Comparison of ENCODE assay signal across 8 cellular contexts in genomic region chr20:38460040-38460623, GRCh38. TPM values are rescaled to one million over a fixed set of nuclear protein-coding genes. Genes with fewer than 3 reads are reported as not detected.
A peak's percentile ranks its signal among the peaks of the same experiment; 100 is the strongest.
DNase-seq lines count a peak whose midpoint lies in the region; ATAC-seq and TF ChIP-seq lines count a peak whose summit lies in the region.

No MANE protein-coding gene starts in this region.

- H3K4me3 ChIP-seq in AG09309 (ENCODE audit: control insufficient read depth, low read depth, low read length), result no peak overlapping the region
- H3K4me3 ChIP-seq in SK-N-MC, result peak overlapping the region; percentile 19; the same call in 1 of the 2 replicates
- no peak overlapping the region for H3K4me3 ChIP-seq in OCI-LY7 (ENCODE audit: low read depth, low read length, poor library complexity, severe bottlenecking)

- ATAC-seq in left ventricle myocardium superior (peak; percentile 89), GM19328 (IDR thresholded peaks at IDR 0.05; ENCODE audit: unreplicated experiment) (no peak), GM19324 (IDR thresholded peaks at IDR 0.05; ENCODE audit: low FRiP score, unreplicated experiment) (no peak)

- no peak for TF ChIP-seq CTCF in AG09309 (IDR thresholded peaks at IDR 0.05; ENCODE audit: control insufficient read depth, insufficient read depth, low read depth, low read length, missing control alignments)
- no peak for TF ChIP-seq CTCF in OCI-LY7 (conservative IDR thresholded peaks at IDR 0.05; ENCODE audit: low read length)

- H3K9ac ChIP-seq in SK-N-MC (ENCODE audit: insufficient read length), result no peak overlapping the region

- intact Hi-C loops in left ventricle myocardium superior (cut with micrococcal nuclease), result no loop called here
- intact Hi-C loops in OCI-LY7 (cut with micrococcal nuclease; ENCODE audit: unreplicated experiment), result no loop called here

- POLR2A ChIA-PET in OCI-LY7 (lab: Charles Lee), result interaction anchor here (0.6 to 1.0 kb wide), 3 partner anchors 9 to 17 kb away, joined by 3 to 9 read pairs (median 3); no protein-coding TSS in a partner anchor

- no peak overlapping the region for H3K4me2 ChIP-seq in OCI-LY7 (ENCODE audit: low read length)

- H3K36me3 ChIP-seq in SK-N-MC (ENCODE audit: insufficient read depth, low read length) (no peaks in the 10 kb centered on the region), OCI-LY7 (ENCODE audit: insufficient read depth, low read length) (no peaks in the 10 kb centered on the region)

- DNase-seq in AG09309 (ENCODE audit: low read depth), result peak; percentile 37
- DNase-seq in LHCN-M2 (ENCODE audit: low read depth), result peak; percentile 75
- DNase-seq in SK-N-MC (ENCODE audit: low read depth, low spot score), result peak; percentile 89
- DNase-seq in left ventricle myocardium superior, result no peak
- no peak for DNase-seq in activated CD4-positive, alpha-beta T cell treated with anti-CD3 and anti-CD28 coated beads for 48 hours
- no peak for DNase-seq in OCI-LY7 (ENCODE audit: low spot score)

- H3K9me3 ChIP-seq in SK-N-MC (ENCODE audit: low read depth, low read length) (no peaks in the 10 kb centered on the region), OCI-LY7 (ENCODE audit: low read length) (no peaks in the 10 kb centered on the region)

- no peaks in the 10 kb centered on the region for H3K79me2 ChIP-seq in OCI-LY7 (ENCODE audit: insufficient read depth, low read depth, low read length)

- no peaks in the 10 kb centered on the region for H3K4me1 ChIP-seq in OCI-LY7 (ENCODE audit: insufficient read depth, low read length, poor library complexity, severe bottlenecking)

- H3K9me2 ChIP-seq in OCI-LY7 (ENCODE audit: insufficient read depth, low read length), result no peaks in the 10 kb centered on the region

- no peak overlapping the region for H3K27ac ChIP-seq in SK-N-MC
- H3K27ac ChIP-seq in OCI-LY7 (ENCODE audit: low read depth, low read length, poor library complexity, severe bottlenecking), result no peak overlapping the region

- CTCF ChIA-PET in OCI-LY7 (lab: Charles Lee; ENCODE audit: unreplicated experiment), result no interaction called here

- BruUV-seq in OCI-LY7 (replicated peaks; lab: Mats Ljungman, UMichigan), result no TSS peak

- H4K20me1 ChIP-seq in OCI-LY7 (ENCODE audit: insufficient read depth, low read length), result no peaks in the 10 kb centered on the region

- H2AFZ ChIP-seq in OCI-LY7 (ENCODE audit: low read length), result no peak overlapping the region

RNA-seq across cellular contexts. Expression of gene RALGAPB, which starts 12.5 kb away (rescaled TPM):
- total RNA-seq in LHCN-M2 (2014; rRNA removed) (18.0 and 21.4 TPM in 2 replicates), left ventricle myocardium superior (22.4 TPM), OCI-LY7 (2022) (40.0 and 42.9 TPM in 2 replicates)
- polyA plus RNA-seq in LHCN-M2 (2012), result 8.4 TPM
- 19.0 and 20.9 TPM in 2 replicates for total RNA-seq in OCI-LY7 (2014; rRNA removed; shearing (Covaris generic))

RNA-seq across cellular contexts. Expression of gene SNHG17, which starts 25.0 kb away (rescaled TPM):
- total RNA-seq in LHCN-M2 (2014; rRNA removed) (5.6 and 6.7 TPM in 2 replicates), left ventricle myocardium superior (5.0 TPM), OCI-LY7 (2022) (96.3 and 111 TPM in 2 replicates)
- 16.3 TPM for polyA plus RNA-seq in LHCN-M2 (2012)
- total RNA-seq in OCI-LY7 (2014; rRNA removed; shearing (Covaris generic)), result 30.0 and 49.1 TPM in 2 replicates

Comparison
In these comparisons a context has a peak if more than half of its experiments do, and no peak if none do; other contexts are left out.
1. DNase-seq: peak in AG09309 (single experiment), LHCN-M2 (single experiment) and SK-N-MC (single experiment); none in left ventricle myocardium superior (single experiment), activated CD4-positive, alpha-beta T cell treated with anti-CD3 and anti-CD28 coated beads for 48 hours (single experiment) and OCI-LY7 (single experiment).